17 cellular contexts compared by ENCODE assay signal in the genomic region with DNA sequence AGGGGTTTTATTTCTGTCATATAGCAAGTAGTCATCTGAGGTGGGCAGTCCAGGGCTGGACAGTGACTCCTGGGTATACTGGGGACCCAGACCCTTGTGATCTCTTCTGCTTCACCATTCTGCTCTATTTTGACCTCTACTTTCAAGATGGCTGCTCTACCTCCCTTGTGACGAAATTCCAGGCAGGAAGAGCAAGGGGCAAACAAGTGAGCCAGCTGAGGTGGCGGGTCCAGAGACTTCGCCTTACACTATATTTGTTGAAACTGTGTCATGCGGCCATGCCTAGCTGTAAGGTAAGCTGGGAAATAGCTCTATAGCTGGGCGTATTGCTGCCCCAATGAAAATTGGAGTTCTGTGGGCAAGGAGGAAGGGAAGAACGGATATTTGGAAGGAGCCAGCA. TPM values are rescaled to one million over a fixed set of nuclear protein-coding genes. Genes with fewer than 3 reads are reported as not detected.
DNase-seq lines count a peak whose midpoint lies in the region; ATAC-seq, FAIRE-seq and TF ChIP-seq lines count a peak whose summit lies in the region.
"Had no signal": no experiment of that assay in that cellular context is flagged by ENCODE, and none has a peak within 500 bp of the region (broad histone marks: within the 10 kb centered on the region; RNA-seq: fewer than 3 reads in every experiment).

No MANE protein-coding gene starts in this region.

- H3K36me3 ChIP-seq in cardiac muscle cell (no peaks in the 10 kb centered on the region), heart left ventricle (no peaks in the 10 kb centered on the region), pancreas (no peaks in the 10 kb centered on the region), uterus (no peaks in the 10 kb centered on the region)

- H3K4me1 ChIP-seq in cardiac muscle cell (ENCODE audit: low read depth) (peaks cover 31% of the 10 kb centered on the region), heart left ventricle (peaks cover 0 to 54% (median 15%) of the 10 kb centered on the region in 12 donors), foreskin keratinocyte (peaks cover 25% of the 10 kb centered on the region), pancreas (peaks cover 26 to 55% (median 52%) of the 10 kb centered on the region in 3 donors), uterus (peaks cover 12 to 14% of the 10 kb centered on the region in 2 donors)

- WGBS in heart left ventricle, 4 donors = 95 to 97% (median 96%) methylated on average over 6 of the region's 6 CpGs
- 90 to 98% methylated on average over 6 of the region's 6 CpGs for WGBS in pancreas, 2 donors

- intact Hi-C loops in heart left ventricle (cut with DNase I) (no loop called here), pancreas (cut with DNase I) (no loop called here), uterus (cut with DNase I; ENCODE audit: low total_unique reads) (no loop called here)

- no peak for DNase-seq in cardiac muscle cell (ENCODE audit: low read depth in 1 of 2, low spot score in 1 of 2)
- no peak for DNase-seq in heart left ventricle
- DNase-seq in foreskin keratinocyte = no peak
- DNase-seq in pancreas = peak in 1 of 6 donors; percentile 26
- DNase-seq in uterus = no peak
- DNase-seq in stimulated activated CD4-positive, alpha-beta T cell treated with anti-CD3 and anti-CD28 coated beads, Interleukin-4, amount 100 ng/mL, for 4 hours = no peak
- no peak for DNase-seq in NCI-H748 (lab: John Stamatoyannopoulos, UW; ENCODE audit: unreplicated experiment)
- DNase-seq: activated CD4-positive, alpha-beta T cell treated with anti-CD3 and anti-CD28 coated beads, Interleukin-2, amount 50 U/mL, for 4 hours; activated naive CD4-positive, alpha-beta T cell; COR-L47; islet precursor cell; occipital lobe had no signal

- no peak for ATAC-seq in heart left ventricle
- ATAC-seq in foreskin keratinocyte = no peak
- ATAC-seq in pancreas = no peak
- ATAC-seq in HG02623 (IDR thresholded peaks at IDR 0.05; ENCODE audit: unreplicated experiment) = no peak

- no peaks in the 10 kb centered on the region for H3K27me3 ChIP-seq in cardiac muscle cell
- no peaks in the 10 kb centered on the region for H3K27me3 ChIP-seq in heart left ventricle
- no peaks in the 10 kb centered on the region for H3K27me3 ChIP-seq in foreskin keratinocyte
- H3K27me3 ChIP-seq in pancreas = no peaks in the 10 kb centered on the region
- H3K27me3 ChIP-seq in uterus = no peaks in the 10 kb centered on the region

- TF ChIP-seq CTCF in cardiac muscle cell (IDR thresholded peaks at IDR 0.05; ENCODE audit: low read depth, low read length) (no peak), heart left ventricle (IDR thresholded peaks at IDR 0.05) (no peak), foreskin keratinocyte (conservative IDR thresholded peaks at IDR 0.05) (no peak), pancreas (IDR thresholded peaks at IDR 0.05) (no peak), uterus (IDR thresholded peaks at IDR 0.05) (no peak)

- H3K4me3 ChIP-seq in cardiac muscle cell (no peak overlapping the region), heart left ventricle (no peak overlapping the region), pancreas (no peak overlapping the region), uterus (no peak overlapping the region)

- H3K27ac ChIP-seq in cardiac muscle cell (peak overlapping the region; percentile 99), heart left ventricle (peak overlapping the region in 6 of 12 donors; percentile 66 to 91 (median 80)), foreskin keratinocyte (peak overlapping the region; percentile 95), pancreas (peak overlapping the region; percentile 80 to 95 (median 92)), uterus (peak overlapping the region; percentile 88 to 95)

- no peak for TF ChIP-seq POLR2A in heart left ventricle (IDR thresholded peaks at IDR 0.05)
- TF ChIP-seq POLR2A in uterus (IDR thresholded peaks at IDR 0.05) = no peak

- FAIRE-seq in pancreas (lab: Jason Lieb, UNC) = no peak
- FAIRE-seq: A204.1 had no signal

- H3K9me3 ChIP-seq in cardiac muscle cell (ENCODE audit: low read depth) (no peaks in the 10 kb centered on the region), heart left ventricle (peaks cover 0 to 7% (median 0%) of the 10 kb centered on the region in 12 donors), pancreas (no peaks in the 10 kb centered on the region), uterus (no peaks in the 10 kb centered on the region)

RNA-seq across cellular contexts. Expression of a gene that starts 7.9 kb away (rescaled TPM):
- 3.3 and 4.3 TPM in 2 replicates for total RNA-seq in cardiac muscle cell
- polyA plus RNA-seq in cardiac muscle cell = 3.5 and 6.2 TPM in 2 replicates
- total RNA-seq in heart left ventricle = 1 to 10 TPM in 5 of 9 donors, not detected in 4; 1.3 to 3.8 (median 3.1) TPM
- under 1 TPM in 1 of 2 donors, not detected in 1; 0.29 TPM for polyA plus RNA-seq in heart left ventricle
- not detected in 2 replicates for total RNA-seq in foreskin keratinocyte
- not detected in 2 replicates for polyA plus RNA-seq in foreskin keratinocyte
- over 10,000 TPM; 17,933 to 50,686 (median 40,969) TPM for total RNA-seq in pancreas
- polyA plus RNA-seq in pancreas = over 10,000 TPM; 12,124 to 14,783 TPM
- total RNA-seq in uterus = 1 to 10 TPM in 1 of 4 donors, under 1 TPM in 1, not detected in 2; 0.46 to 3.8 TPM
- total RNA-seq: occipital lobe; OCI-LY7; T-helper 2 cell treated with Interferon-gamma antibody and Interleukin-4, amounts not matched to agents 100 ng/mL and 5 ng/mL, for 36 hours had no signal

RNA-seq across cellular contexts. Expression of a gene that starts 27.8 kb away (rescaled TPM):
- total RNA-seq in cardiac muscle cell (not detected in 2 replicates), heart left ventricle (not detected), foreskin keratinocyte (0.17 and 0.25 TPM in 2 replicates), pancreas (under 1 TPM in 2 of 6 donors, not detected in 4; 0.22 to 0.35 TPM), uterus (not detected)
- polyA plus RNA-seq in cardiac muscle cell (0.98 TPM in 1 of 2 replicates, not detected in the other), heart left ventricle (not detected), foreskin keratinocyte (0.29 and 0.51 TPM in 2 replicates), pancreas (under 1 TPM; 0.09 to 0.19 TPM)
- total RNA-seq: occipital lobe, OCI-LY7, subcutaneous adipose tissue had no signal

Comparison
In these comparisons a context has a peak if more than half of its experiments do, and no peak if none do; other contexts are left out.
1. RNA of a gene that starts 7.9 kb away (total RNA-seq): 17,933 to 50,686 TPM in pancreas; 3.3 to 4.3 TPM in cardiac muscle cell, 1.3 to 3.8 TPM in heart left ventricle, 0.46 to 3.8 TPM in uterus and not detected in foreskin keratinocyte; every median in the first group is over 1,000 times any median in the second.